Comparison of ENCODE assay signal across 13 cellular contexts in the genomic region with DNA sequence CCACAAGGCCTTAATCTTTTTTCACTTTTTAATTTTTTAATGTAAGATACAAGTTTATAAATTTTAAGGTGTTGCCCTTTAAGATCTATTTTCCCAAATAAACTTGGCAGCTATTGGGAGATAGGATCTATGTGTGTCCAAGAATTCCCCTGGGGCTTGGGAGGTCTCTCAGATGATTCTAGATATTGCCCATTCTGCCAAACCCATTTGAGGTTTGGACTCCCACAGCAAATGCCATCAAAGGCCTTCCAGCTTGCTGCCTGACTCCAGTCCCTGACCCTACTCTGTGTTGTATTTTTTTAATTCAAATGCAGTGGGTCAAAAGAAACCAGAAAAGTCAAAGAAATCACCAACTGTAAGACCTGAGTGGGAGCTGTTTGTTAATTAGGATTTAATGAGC.
A peak's percentile ranks its signal among the peaks of the same experiment; 100 is the strongest.
DNase-seq lines count a peak whose midpoint lies in the region; ATAC-seq and TF ChIP-seq lines count a peak whose summit lies in the region.
"Had no signal": no experiment of that assay in that cellular context is flagged by ENCODE, and none has a peak within 500 bp of the region (broad histone marks: within the 10 kb centered on the region; RNA-seq: fewer than 3 reads in every experiment).

No MANE protein-coding gene starts in this region.

- intact Hi-C loops in Right ventricle myocardium superior (cut with DNase I): no loop called here

- in situ Hi-C loops in astrocyte of the spinal cord (cut with HindIII; ENCODE audit: low sequenced_read_pairs): no loop called here

- no peak for ATAC-seq in Right ventricle myocardium superior (ENCODE audit: poor library complexity)
- no peak for ATAC-seq in omental fat pad (ENCODE audit: low FRiP score)
- ATAC-seq: A549; CD8-positive, alpha-beta T cell; GM23338 had no signal

- no peaks in the 10 kb centered on the region for H3K9me3 Mint-ChIP-seq in endothelial cell (ENCODE audit: unreplicated experiment)
- H3K9me3 Mint-ChIP-seq: CD8-positive, alpha-beta T cell; GM23338 had no signal

- H3K4me3 Mint-ChIP-seq in endothelial cell (ENCODE audit: unreplicated experiment): no peak overlapping the region
- H3K4me3 Mint-ChIP-seq: B cell; CD8-positive, alpha-beta T cell; GM23338 had no signal

- H3K27ac Mint-ChIP-seq in endothelial cell (ENCODE audit: unreplicated experiment): no peak overlapping the region
- H3K27ac Mint-ChIP-seq: B cell; CD8-positive, alpha-beta T cell; GM23338 had no signal

- H3K4me1 Mint-ChIP-seq in endothelial cell (ENCODE audit: unreplicated experiment): no peaks in the 10 kb centered on the region
- H3K4me1 Mint-ChIP-seq: B cell had no signal

- DNase-seq in DMS 273 (lab: John Stamatoyannopoulos, UW; ENCODE audit: unreplicated experiment): peak; percentile 26
- no peak for DNase-seq in DMS 273 treated with DMSO at 0.1 percent for 48 hours (lab: John Stamatoyannopoulos, UW)
- DNase-seq in astrocyte of the spinal cord (ENCODE audit: low read depth, low spot score): peak; percentile 11
- DNase-seq in fibroblast of mammary gland (ENCODE audit: low read depth): peak; percentile 23
- DNase-seq in Right ventricle myocardium superior: no peak
- DNase-seq in endothelial cell (ENCODE audit: low spot score): no peak
- DNase-seq in omental fat pad (ENCODE audit: low spot score): no peak
- DNase-seq: Calu3; CD8-positive, alpha-beta T cell had no signal

- H3K27me3 Mint-ChIP-seq in endothelial cell (ENCODE audit: unreplicated experiment): no peaks in the 10 kb centered on the region
- H3K27me3 Mint-ChIP-seq: B cell had no signal

- H3K4me3 ChIP-seq in astrocyte of the spinal cord (ENCODE audit: low read depth, low read length) (no peak overlapping the region), fibroblast of mammary gland (ENCODE audit: control insufficient read depth, low read depth, low read length) (no peak overlapping the region)
- H3K4me3 ChIP-seq: A549; BLaER1 treated with 17β-estradiol and CSF1 and Interleukin-3, amounts not matched to agents 10 nM and 100 nM; GM23338 had no signal

- TF ChIP-seq CTCF in astrocyte of the spinal cord (IDR thresholded peaks at IDR 0.05; ENCODE audit: low read depth, low read length) (no peak), fibroblast of mammary gland (conservative IDR thresholded peaks at IDR 0.05; ENCODE audit: control insufficient read depth, insufficient read depth, low read depth, low read length) (no peak), endothelial cell (IDR thresholded peaks at IDR 0.05; ENCODE audit: unreplicated experiment) (no peak), omental fat pad (IDR thresholded peaks at IDR 0.05) (no peak)

- H3K36me3 Mint-ChIP-seq in endothelial cell (ENCODE audit: low read depth, unreplicated experiment): no peaks in the 10 kb centered on the region
- H3K36me3 Mint-ChIP-seq: CD8-positive, alpha-beta T cell had no signal

Comparison
In these comparisons a context has a peak if more than half of its experiments do, and no peak if none do; other contexts are left out.
1. DNase-seq: peak in DMS 273 (single experiment), astrocyte of the spinal cord (single experiment) and fibroblast of mammary gland (single experiment); none in DMS 273 treated with DMSO at 0.1 percent for 48 hours (single experiment), Right ventricle myocardium superior (single experiment), endothelial cell (single experiment) and omental fat pad (single experiment).